Comparison of ENCODE assay signal across 9 cellular contexts in the genomic region with DNA sequence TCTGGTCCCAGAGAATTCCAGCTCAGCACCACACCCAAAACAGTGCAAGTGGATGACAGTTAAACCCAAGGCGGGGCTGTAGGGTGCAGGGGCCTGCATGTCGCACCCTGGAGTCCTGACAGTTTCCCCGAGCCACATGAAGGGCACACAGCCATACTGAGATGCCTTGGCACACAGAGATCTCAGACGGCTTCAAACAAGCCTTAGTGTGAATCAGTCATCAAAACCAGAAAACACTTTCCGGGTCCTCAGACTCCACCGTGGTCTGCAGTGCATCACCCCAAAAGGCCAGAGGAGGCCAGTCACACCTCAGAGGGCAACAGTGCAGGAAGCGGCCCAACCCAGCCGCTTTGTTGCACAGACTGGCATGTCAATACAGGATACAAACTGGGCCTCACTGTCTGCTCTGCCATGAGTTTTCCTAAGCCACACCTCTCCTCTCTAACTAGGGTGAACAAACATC.
DNase-seq lines count a peak whose midpoint lies in the region; ATAC-seq, FAIRE-seq and TF ChIP-seq lines count a peak whose summit lies in the region.
"Had no signal": no experiment of that assay in that cellular context is flagged by ENCODE, and none has a peak within 500 bp of the region (broad histone marks: within the 10 kb centered on the region; RNA-seq: fewer than 3 reads in every experiment).

No MANE protein-coding gene starts in this region.

- no peaks in the 10 kb centered on the region for H3K36me3 Mint-ChIP-seq in chondrocyte (ENCODE audit: low read depth)

- intact Hi-C loops in dorsolateral prefrontal cortex (cut with DNase I): loop anchor here (5.0 kb wide), 2 partner anchors 190 to 255 kb away; a partner anchor contains a TSS
- intact Hi-C loops in sciatic nerve (cut with DNase I): no loop called here

- no peak overlapping the region for H3K4me3 ChIP-seq in dorsolateral prefrontal cortex
- H3K4me3 ChIP-seq: thyroid gland had no signal

- TF ChIP-seq POLR2A in GM15510 (IDR thresholded peaks at IDR 0.05; ENCODE audit: borderline replicate concordance, extremely low read depth, insufficient read length): peak; percentile 51

- ATAC-seq in HG02798 (IDR thresholded peaks at IDR 0.05; ENCODE audit: poor library complexity, unreplicated experiment) (peak; percentile 24), SK-N-SH treated with all-trans-retinoic acid at 6 μM for 48 hours (peak; percentile 49), sciatic nerve (no peak)

- TF ChIP-seq CTCF in dorsolateral prefrontal cortex (IDR thresholded peaks at IDR 0.05 in 54 of 56, conservative IDR thresholded peaks at IDR 0.05 in 2 of 56; ENCODE audit: low read depth in 1 of 56, partially characterized antibody in 56 of 56) (peak in 1 of 56 donors; percentile 5), chondrocyte (IDR thresholded peaks at IDR 0.05) (no peak)

- H3K27me3 ChIP-seq in dorsolateral prefrontal cortex: no peaks in the 10 kb centered on the region
- H3K27me3 ChIP-seq: thyroid gland had no signal

- DNase-seq in dorsolateral prefrontal cortex (no peak), sciatic nerve (ENCODE audit: low spot score) (peak; percentile 40), chondrocyte (ENCODE audit: low spot score) (no peak), iPS-NIHi7 (ENCODE audit: extremely low spot score) (no peak), HTR-8/SVneo (ENCODE audit: insufficient read length, low spot score) (no peak)

- peak overlapping the region in 52 of 59 donors; percentile 6 to 94 (median 85) for H3K27ac ChIP-seq in dorsolateral prefrontal cortex
- H3K27ac ChIP-seq: thyroid gland had no signal

- no peak overlapping the region for H3K4me3 Mint-ChIP-seq in chondrocyte (ENCODE audit: unreplicated experiment)

- no peak overlapping the region for H3K27ac Mint-ChIP-seq in chondrocyte (ENCODE audit: unreplicated experiment)

- no peaks in the 10 kb centered on the region for H3K9me3 Mint-ChIP-seq in chondrocyte (ENCODE audit: low read depth)

- H3K4me1 Mint-ChIP-seq in chondrocyte (ENCODE audit: low read depth): no peaks in the 10 kb centered on the region

- H3K27me3 Mint-ChIP-seq in chondrocyte (ENCODE audit: low read depth): no peaks in the 10 kb centered on the region

- no peak for FAIRE-seq in HTR-8/SVneo (lab: Jason Lieb, UNC)

TF ChIP-seq in SK-N-SH treated with all-trans-retinoic acid at 6 μM for 48 hours, 23 proteins besides CTCF, POLR2A, EP300 and RAD21:
- no peak for TF ChIP-seq PPARA (CRISPR knock-in tag; IDR thresholded peaks at IDR 0.05; ENCODE audit: borderline replicate concordance)
- TF ChIP-seq ZC3H10 (CRISPR knock-in tag; IDR thresholded peaks at IDR 0.05): no peak
- TF ChIP-seq BACH2 (CRISPR knock-in tag; IDR thresholded peaks at IDR 0.05; ENCODE audit: borderline replicate concordance): no peak
- TF ChIP-seq, protein P1, sequence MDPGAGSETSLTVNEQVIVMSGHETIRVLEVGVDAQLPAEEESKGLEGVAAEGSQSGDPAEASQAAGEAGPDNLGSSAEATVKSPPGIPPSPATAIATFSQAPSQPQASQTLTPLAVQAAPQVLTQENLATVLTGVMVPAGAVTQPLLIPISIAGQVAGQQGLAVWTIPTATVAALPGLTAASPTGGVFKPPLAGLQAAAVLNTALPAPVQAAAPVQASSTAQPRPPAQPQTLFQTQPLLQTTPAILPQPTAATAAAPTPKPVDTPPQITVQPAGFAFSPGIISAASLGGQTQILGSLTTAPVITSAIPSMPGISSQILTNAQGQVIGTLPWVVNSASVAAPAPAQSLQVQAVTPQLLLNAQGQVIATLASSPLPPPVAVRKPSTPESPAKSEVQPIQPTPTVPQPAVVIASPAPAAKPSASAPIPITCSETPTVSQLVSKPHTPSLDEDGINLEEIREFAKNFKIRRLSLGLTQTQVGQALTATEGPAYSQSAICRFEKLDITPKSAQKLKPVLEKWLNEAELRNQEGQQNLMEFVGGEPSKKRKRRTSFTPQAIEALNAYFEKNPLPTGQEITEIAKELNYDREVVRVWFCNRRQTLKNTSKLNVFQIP (CRISPR knock-in tag; IDR thresholded peaks at IDR 0.05; ENCODE audit: borderline replicate concordance, low read depth): no peak
- TF ChIP-seq GLIS3 (CRISPR knock-in tag; IDR thresholded peaks at IDR 0.05): no peak
- no peak for TF ChIP-seq TOX (CRISPR knock-in tag; IDR thresholded peaks at IDR 0.05; ENCODE audit: borderline replicate concordance)
- TF ChIP-seq RARB (CRISPR knock-in tag; IDR thresholded peaks at IDR 0.05): no peak
- TF ChIP-seq, protein P2, sequence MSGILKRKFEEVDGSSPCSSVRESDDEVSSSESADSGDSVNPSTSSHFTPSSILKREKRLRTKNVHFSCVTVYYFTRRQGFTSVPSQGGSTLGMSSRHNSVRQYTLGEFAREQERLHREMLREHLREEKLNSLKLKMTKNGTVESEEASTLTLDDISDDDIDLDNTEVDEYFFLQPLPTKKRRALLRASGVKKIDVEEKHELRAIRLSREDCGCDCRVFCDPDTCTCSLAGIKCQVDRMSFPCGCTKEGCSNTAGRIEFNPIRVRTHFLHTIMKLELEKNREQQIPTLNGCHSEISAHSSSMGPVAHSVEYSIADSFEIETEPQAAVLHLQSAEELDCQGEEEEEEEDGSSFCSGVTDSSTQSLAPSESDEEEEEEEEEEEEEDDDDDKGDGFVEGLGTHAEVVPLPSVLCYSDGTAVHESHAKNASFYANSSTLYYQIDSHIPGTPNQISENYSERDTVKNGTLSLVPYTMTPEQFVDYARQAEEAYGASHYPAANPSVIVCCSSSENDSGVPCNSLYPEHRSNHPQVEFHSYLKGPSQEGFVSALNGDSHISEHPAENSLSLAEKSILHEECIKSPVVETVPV (CRISPR knock-in tag; IDR thresholded peaks at IDR 0.05): no peak
- no peak for TF ChIP-seq ESRRG (CRISPR knock-in tag; IDR thresholded peaks at IDR 0.05)
- TF ChIP-seq CSDC2 (CRISPR knock-in tag; IDR thresholded peaks at IDR 0.05): no peak
- no peak for TF ChIP-seq ZFP30 (CRISPR knock-in tag; IDR thresholded peaks at IDR 0.05)
- no peak for TF ChIP-seq ZNF8 (CRISPR knock-in tag; IDR thresholded peaks at IDR 0.05)
- TF ChIP-seq, protein P3, sequence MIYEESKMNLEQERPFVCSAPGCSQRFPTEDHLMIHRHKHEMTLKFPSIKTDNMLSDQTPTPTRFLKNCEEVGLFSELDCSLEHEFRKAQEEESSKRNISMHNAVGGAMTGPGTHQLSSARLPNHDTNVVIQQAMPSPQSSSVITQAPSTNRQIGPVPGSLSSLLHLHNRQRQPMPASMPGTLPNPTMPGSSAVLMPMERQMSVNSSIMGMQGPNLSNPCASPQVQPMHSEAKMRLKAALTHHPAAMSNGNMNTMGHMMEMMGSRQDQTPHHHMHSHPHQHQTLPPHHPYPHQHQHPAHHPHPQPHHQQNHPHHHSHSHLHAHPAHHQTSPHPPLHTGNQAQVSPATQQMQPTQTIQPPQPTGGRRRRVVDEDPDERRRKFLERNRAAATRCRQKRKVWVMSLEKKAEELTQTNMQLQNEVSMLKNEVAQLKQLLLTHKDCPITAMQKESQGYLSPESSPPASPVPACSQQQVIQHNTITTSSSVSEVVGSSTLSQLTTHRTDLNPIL (CRISPR knock-in tag; IDR thresholded peaks at IDR 0.05; ENCODE audit: low read depth): no peak
- no peak for TF ChIP-seq SNAI2 (CRISPR knock-in tag; IDR thresholded peaks at IDR 0.05)
- TF ChIP-seq ARNTL (CRISPR knock-in tag; IDR thresholded peaks at IDR 0.05; ENCODE audit: borderline replicate concordance, low read depth): no peak
- TF ChIP-seq OSR1 (CRISPR knock-in tag; IDR thresholded peaks at IDR 0.05): no peak
